In genomic region chr3:38648659-38649499, GRCh38 we compare ENCODE assay signal across 1 cellular context.
TF ChIP-seq lines count a peak whose summit lies in the region.

No MANE protein-coding gene starts in this region.

TF ChIP-seq in WTC11, 78 proteins besides CTCF, POLR2A, EP300 and RAD21 (continued from another document):
- TF ChIP-seq ZNF281 (CRISPR knock-in tag; IDR thresholded peaks at IDR 0.05) (no peak), TEAD1 (CRISPR knock-in tag; IDR thresholded peaks at IDR 0.05) (0 out of 2 replicates have a peak, but pooled peaks have one; percentile 5), E2F5 (CRISPR knock-in tag; IDR thresholded peaks at IDR 0.05) (no peak), ZNF671 (CRISPR knock-in tag; IDR thresholded peaks at IDR 0.05) (no peak), HMGXB4 (CRISPR knock-in tag; IDR thresholded peaks at IDR 0.05) (peak; percentile 89; the same call in 1 of the 2 replicates), KAT7 (CRISPR knock-in tag; IDR thresholded peaks at IDR 0.05; ENCODE audit: borderline replicate concordance) (0 out of 2 replicates have a peak, but pooled peaks have one; percentile 47), OVOL2 (CRISPR knock-in tag; IDR thresholded peaks at IDR 0.05; ENCODE audit: borderline replicate concordance) (no peak)
TF ChIP-seq in WTC11: peak in this region for 6.
